Comparison of ENCODE assay signal across 24 cellular contexts in genomic region chr13:108249150-108249549, GRCh38. TPM values are rescaled to one million over a fixed set of nuclear protein-coding genes. Genes with fewer than 3 reads are reported as not detected.
DNase-seq lines count a peak whose midpoint lies in the region; ATAC-seq lines count a peak whose summit lies in the region.
"Had no signal": no experiment of that assay in that cellular context is flagged by ENCODE, and none has a peak within 500 bp of the region (broad histone marks: within the 10 kb centered on the region; RNA-seq: fewer than 3 reads in every experiment).

No MANE protein-coding gene starts in this region.

- no peak for DNase-seq in islet precursor cell
- DNase-seq in amniotic stem cell (lab: John Stamatoyannopoulos, UW): no peak
- no peak for DNase-seq in A172 (ENCODE audit: low spot score)
- no peak for DNase-seq in T-helper 2 cell
- DNase-seq: activated CD4-positive, alpha-beta memory T cell treated with anti-CD3 and anti-CD28 coated beads for 36 hours; activated CD8-positive, alpha-beta memory T cell treated with anti-CD3 and anti-CD28 coated beads, Interleukin-2, amount 50 U/mL, for 48 hours; anterior cingulate cortex; CD8-positive, alpha-beta memory T cell; effector memory CD8-positive, alpha-beta T cell; foreskin melanocyte; HFFc6; mesenchymal stem cell; NCI-H146; NCI-H510A; PC-9; SHP77 treated with DMSO at 0.1 percent for 48 hours; sigmoid colon had no signal

- ATAC-seq in GM18498 (IDR thresholded peaks at IDR 0.05; ENCODE audit: unreplicated experiment) (peak; percentile 70), GM19025 (IDR thresholded peaks at IDR 0.05; ENCODE audit: low read depth, unreplicated experiment) (peak; percentile 79), HG02610 (IDR thresholded peaks at IDR 0.05; ENCODE audit: unreplicated experiment) (peak; percentile 89), HG03432 (IDR thresholded peaks at IDR 0.05; ENCODE audit: unreplicated experiment) (peak; percentile 79)
- ATAC-seq: activated T-helper 17 cell treated with anti-CD3 and anti-CD28 coated beads, Interleukin-2, amount 50 U/mL, for 72 hours; effector memory CD8-positive, alpha-beta T cell; esophagus mucosa; WTC11 had no signal

RNA-seq across cellular contexts. Expression of gene TNFSF13B, which starts 20.4 kb away (rescaled TPM):
- not detected in 2 replicates for total RNA-seq in A172 (2014; rRNA removed; shearing (Covaris generic))

RNA-seq across cellular contexts. Expression of gene ABHD13, which starts 31.0 kb away (rescaled TPM):
- total RNA-seq in A172 (2014; rRNA removed; shearing (Covaris generic)): 13.8 TPM in 2 replicates

RNA-seq across cellular contexts. Expression of gene LIG4, which starts 33.8 kb away (rescaled TPM):
- total RNA-seq in A172 (2014; rRNA removed; shearing (Covaris generic)): 21.1 and 21.7 TPM in 2 replicates
